Comparison of ENCODE assay signal across 10 cellular contexts in the genomic region with DNA sequence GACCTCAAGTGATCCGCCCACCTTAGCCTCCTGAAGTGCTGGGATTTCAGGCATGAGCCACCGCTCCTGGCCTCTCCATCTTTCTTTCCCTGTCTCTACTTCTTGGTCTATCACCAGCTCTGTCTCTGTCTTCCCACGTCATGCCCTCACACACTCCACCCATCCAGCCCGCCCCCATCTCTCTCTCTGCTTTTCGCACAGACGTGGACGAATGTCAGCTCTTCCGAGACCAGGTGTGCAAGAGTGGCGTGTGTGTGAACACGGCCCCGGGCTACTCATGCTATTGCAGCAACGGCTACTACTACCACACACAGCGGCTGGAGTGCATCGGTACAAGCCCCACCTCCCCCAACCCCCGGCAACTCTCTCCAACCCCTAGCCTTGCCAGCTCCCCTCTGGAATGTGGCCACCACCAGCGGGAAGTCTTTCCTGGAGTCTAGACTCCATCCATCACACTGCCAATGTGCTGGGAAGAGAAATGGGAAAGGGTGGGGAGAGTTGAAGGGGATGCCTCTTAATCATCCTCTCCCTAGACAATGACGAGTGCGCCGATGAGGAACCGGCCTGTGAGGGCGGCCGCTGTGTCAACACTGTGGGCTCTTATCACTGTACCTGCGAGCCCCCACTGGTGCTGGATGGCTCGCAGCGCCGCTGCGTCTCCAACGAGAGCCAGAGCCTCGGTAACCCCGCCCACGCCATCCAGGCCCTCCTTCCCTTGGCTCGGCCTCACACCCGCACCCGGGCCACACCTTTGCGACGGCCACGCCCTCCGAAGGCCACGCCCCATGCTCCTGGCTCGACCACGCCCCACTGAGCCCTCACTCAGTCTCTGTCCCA. TPM values are rescaled to one million over a fixed set of nuclear protein-coding genes. Genes with fewer than 3 reads are reported as not detected.
DNase-seq lines count a peak whose midpoint lies in the region; FAIRE-seq and TF ChIP-seq lines count a peak whose summit lies in the region.
"Had no signal": no experiment of that assay in that cellular context is flagged by ENCODE, and none has a peak within 500 bp of the region (broad histone marks: within the 10 kb centered on the region; RNA-seq: fewer than 3 reads in every experiment).

No MANE protein-coding gene starts in this region.

- H3K4me3 Mint-ChIP-seq in nephron, result peak overlapping the region in 1 of 3 experiments; percentile 9
- H3K4me3 Mint-ChIP-seq: naive B cell had no signal

- peaks cover 78% of the 10 kb centered on the region for H3K36me3 Mint-ChIP-seq in nephron (ENCODE audit: low read depth)

- in situ Hi-C loops in ACHN (cut with HindIII; ENCODE audit: low pct_ligation_motif_present, low pct_unique_long_range_greater_than_20kb, low sequenced_read_pairs), result no loop called here

- FAIRE-seq in GM19239 (lab: Jason Lieb, UNC), result no peak

- no peak for TF ChIP-seq CTCF in nephron (IDR thresholded peaks at IDR 0.05; ENCODE audit: unreplicated experiment in 3 of 3)

- no peaks in the 10 kb centered on the region for H3K9me3 Mint-ChIP-seq in nephron

- peaks cover 13% of the 10 kb centered on the region for H3K4me1 Mint-ChIP-seq in nephron

- DNase-seq in HT-29 (ENCODE audit: low spot score), result peak; percentile 72
- DNase-seq in NCI-H226, result peak; percentile 99
- peak; percentile 44 for DNase-seq in cerebellum (ENCODE audit: low spot score)
- DNase-seq in GM19239 (ENCODE audit: insufficient read length, low spot score), result no peak
- DNase-seq in activated CD4-positive, CD25-positive, alpha-beta regulatory T cell (lab: John Stamatoyannopoulos, UW), result no peak
- DNase-seq in ACHN, result no peak
- DNase-seq in Kasumi-1 (lab: John Stamatoyannopoulos, UW), result no peak
- DNase-seq: naive B cell, NCI-H2171 had no signal

- peak overlapping the region; percentile 25 to 92 (median 83) for H3K27ac Mint-ChIP-seq in nephron

- H3K27me3 Mint-ChIP-seq in nephron (ENCODE audit: low read depth), result no peaks in the 10 kb centered on the region
- H3K27me3 Mint-ChIP-seq: naive B cell had no signal

RNA-seq across cellular contexts. Expression of gene LTBP4, which starts 22.5 kb away (rescaled TPM):
- total RNA-seq in HT-29 (2014; rRNA removed; shearing (Covaris generic)), result 42.1 and 56.7 TPM in 2 replicates
- total RNA-seq in cerebellum, result 36.8 TPM

RNA-seq across cellular contexts. Expression of gene SHKBP1, which starts 46.9 kb away (rescaled TPM):
- total RNA-seq in HT-29 (2014; rRNA removed; shearing (Covaris generic)), result 128 and 142 TPM in 2 replicates
- total RNA-seq in cerebellum, result 3.3 TPM

Comparison
In these comparisons a context has a peak if more than half of its experiments do, and no peak if none do; other contexts are left out.
1. DNase-seq: peak in HT-29 (single experiment), NCI-H226 (single experiment) and cerebellum (single experiment); none in GM19239 (single experiment), activated CD4-positive, CD25-positive, alpha-beta regulatory T cell (0 of 4), ACHN (single experiment) and Kasumi-1 (0 of 2).
2. RNA of gene SHKBP1, which starts 46.9 kb away (total RNA-seq): 128 to 142 TPM in HT-29; 3.3 TPM in cerebellum (single experiment); every median in the first group is over 10 times any median in the second.